In the genomic region with DNA sequence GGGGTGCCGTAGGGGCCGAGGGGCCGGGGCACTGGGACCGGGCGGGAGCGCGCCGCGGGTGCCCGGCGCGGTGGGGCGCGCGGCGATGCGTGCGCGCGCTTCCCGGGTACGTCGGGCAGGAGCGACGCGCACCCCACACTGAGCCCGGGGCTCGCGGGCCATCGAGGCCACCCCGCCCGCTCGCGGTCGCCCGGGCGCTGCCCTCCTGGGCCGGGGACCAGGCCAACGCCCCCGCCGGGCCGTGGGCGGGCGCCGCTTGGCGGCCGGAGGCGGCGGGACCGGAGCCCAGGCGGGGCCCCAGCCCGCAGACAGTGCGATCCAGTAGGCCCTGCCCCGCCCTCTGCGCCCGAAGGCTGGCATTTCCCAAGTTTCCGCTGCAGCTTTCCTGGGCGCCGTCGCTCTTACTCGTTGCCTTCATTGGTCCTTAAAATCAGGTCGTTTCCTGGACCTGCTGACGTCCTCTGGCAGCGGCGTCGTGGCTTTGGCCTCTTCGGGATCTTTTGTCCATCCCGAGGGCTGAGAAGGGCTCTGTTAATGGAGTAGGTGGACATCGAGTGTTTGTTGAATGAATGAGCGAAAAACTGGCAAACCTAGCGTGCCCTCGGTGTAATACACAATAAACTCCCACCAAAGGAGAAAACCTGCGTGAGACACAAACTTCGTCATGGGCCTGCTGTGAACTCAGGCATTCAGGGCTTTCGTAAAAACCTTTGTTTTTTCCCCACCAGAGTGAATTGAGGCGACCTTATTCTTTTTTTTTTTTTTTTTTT, we compare ENCODE assay signal across 8 cellular contexts. TPM values are rescaled to one million over a fixed set of nuclear protein-coding genes. Genes with fewer than 3 reads are reported as not detected.
DNase-seq lines count a peak whose midpoint lies in the region; ATAC-seq, FAIRE-seq and TF ChIP-seq lines count a peak whose summit lies in the region.

No MANE protein-coding gene starts in this region.

- no peaks in the 10 kb centered on the region for H3K27me3 Mint-ChIP-seq in mesothelial cell of epicardium (ENCODE audit: low read depth)

- peak overlapping the region; percentile 99 for H3K27ac Mint-ChIP-seq in mesothelial cell of epicardium

- H3K79me2 ChIP-seq in ACC112 (ENCODE audit: control insufficient read depth, insufficient read depth, low read length, unreplicated experiment): peaks cover 47% of the 10 kb centered on the region

- no peaks in the 10 kb centered on the region for H3K9me3 ChIP-seq in WERI-Rb-1 (ENCODE audit: severe bottlenecking)
- H3K9me3 ChIP-seq in esophagus (ENCODE audit: control insufficient read depth in 2 of 2, insufficient read depth in 1 of 2, low read depth in 1 of 2, low read length in 1 of 2): no peaks in the 10 kb centered on the region

- peaks cover 40% of the 10 kb centered on the region for H3K4me1 Mint-ChIP-seq in mesothelial cell of epicardium

- peak overlapping the region; percentile 95 for H3K4me3 Mint-ChIP-seq in mesothelial cell of epicardium

- H3K27me3 ChIP-seq in ACC112 (ENCODE audit: insufficient read depth, low read length) (no peaks in the 10 kb centered on the region), WERI-Rb-1 (ENCODE audit: insufficient read depth, low read depth, severe bottlenecking) (no peaks in the 10 kb centered on the region), esophagus (ENCODE audit: control insufficient read depth in 1 of 2, insufficient read depth in 2 of 2, low read length in 2 of 2) (no peaks in the 10 kb centered on the region)

- ATAC-seq in HG02852 (IDR thresholded peaks at IDR 0.05; ENCODE audit: unreplicated experiment): no peak

- H3K4me1 ChIP-seq in ACC112 (ENCODE audit: control insufficient read depth, insufficient read depth, low read length, unreplicated experiment) (peaks cover 18% of the 10 kb centered on the region), esophagus (ENCODE audit: control insufficient read depth in 2 of 2, insufficient read depth in 2 of 2, low read length in 1 of 2) (peaks cover 0 to 3% of the 10 kb centered on the region in 2 donors)

- peaks cover under 1% of the 10 kb centered on the region for H3K36me3 Mint-ChIP-seq in mesothelial cell of epicardium

- TF ChIP-seq CTCF in WERI-Rb-1 (IDR thresholded peaks at IDR 0.05; ENCODE audit: low read depth, low read length) (0 out of 2 replicates have a peak, but pooled peaks have one; percentile 17), mesothelial cell of epicardium (IDR thresholded peaks at IDR 0.05; ENCODE audit: unreplicated experiment) (no peak)

- peak; percentile 85 for FAIRE-seq in urothelium cell line (lab: Jason Lieb, UNC)

- peak; percentile 79 for DNase-seq in HK-2 (ENCODE audit: unreplicated experiment)
- peak; percentile 39 for DNase-seq in WERI-Rb-1
- DNase-seq in mesothelial cell of epicardium (ENCODE audit: low spot score in 2 of 2, unreplicated experiment in 2 of 2): peak; percentile 42 to 69
- DNase-seq in urothelium cell line (ENCODE audit: low spot score): peak; percentile 90
- no peak for DNase-seq in middle frontal gyrus (ENCODE audit: extremely low spot score, low spot score)

- H2AFZ ChIP-seq in ACC112 (ENCODE audit: low read length, unreplicated experiment): peak overlapping the region; percentile 98

- H3K9me3 Mint-ChIP-seq in mesothelial cell of epicardium: no peaks in the 10 kb centered on the region

- H3K27ac ChIP-seq in ACC112 (ENCODE audit: low read depth, low read length) (peak overlapping the region; percentile 97), WERI-Rb-1 (peak overlapping the region; percentile 63; the same call in 1 of the 2 replicates), esophagus (ENCODE audit: low read depth in 2 of 2, low read length in 1 of 2) (peak overlapping the region; percentile 75 to 92)

- 3 to 4% methylated on average over 50 to 76 of the region's 76 CpGs for WGBS in esophagus, 2 donors

- H3K36me3 ChIP-seq in ACC112 (ENCODE audit: insufficient read depth, low read length) (peaks cover 3% of the 10 kb centered on the region; the same call in 1 of the 2 replicates), WERI-Rb-1 (no peaks in the 10 kb centered on the region), esophagus (ENCODE audit: control insufficient read depth in 2 of 2, insufficient read depth in 2 of 2, low read length in 1 of 2) (peaks cover 0 to 2% of the 10 kb centered on the region in 2 donors)

- peak overlapping the region; percentile 91 for H3K4me3 ChIP-seq in ACC112 (ENCODE audit: low read depth, low read length)
- peak overlapping the region; percentile 47 for H3K4me3 ChIP-seq in WERI-Rb-1 (ENCODE audit: low read depth, low read length)
- peak overlapping the region; percentile 61 to 70 for H3K4me3 ChIP-seq in esophagus (ENCODE audit: low read depth in 1 of 2, low read length in 2 of 2)

RNA-seq across cellular contexts. Expression of gene PARVA, which starts 0.6 kb away (rescaled TPM):
- 10 to 100 TPM in 1 of 2 donors, 1 to 10 TPM in 1; 8.2 to 18.3 TPM for polyA plus RNA-seq in esophagus
- total RNA-seq in mesothelial cell of epicardium: 77.1 to 78.3 TPM (median 78.2 TPM) in 3 replicates
